Comparison of ENCODE assay signal across 1 cellular context in the genomic region with DNA sequence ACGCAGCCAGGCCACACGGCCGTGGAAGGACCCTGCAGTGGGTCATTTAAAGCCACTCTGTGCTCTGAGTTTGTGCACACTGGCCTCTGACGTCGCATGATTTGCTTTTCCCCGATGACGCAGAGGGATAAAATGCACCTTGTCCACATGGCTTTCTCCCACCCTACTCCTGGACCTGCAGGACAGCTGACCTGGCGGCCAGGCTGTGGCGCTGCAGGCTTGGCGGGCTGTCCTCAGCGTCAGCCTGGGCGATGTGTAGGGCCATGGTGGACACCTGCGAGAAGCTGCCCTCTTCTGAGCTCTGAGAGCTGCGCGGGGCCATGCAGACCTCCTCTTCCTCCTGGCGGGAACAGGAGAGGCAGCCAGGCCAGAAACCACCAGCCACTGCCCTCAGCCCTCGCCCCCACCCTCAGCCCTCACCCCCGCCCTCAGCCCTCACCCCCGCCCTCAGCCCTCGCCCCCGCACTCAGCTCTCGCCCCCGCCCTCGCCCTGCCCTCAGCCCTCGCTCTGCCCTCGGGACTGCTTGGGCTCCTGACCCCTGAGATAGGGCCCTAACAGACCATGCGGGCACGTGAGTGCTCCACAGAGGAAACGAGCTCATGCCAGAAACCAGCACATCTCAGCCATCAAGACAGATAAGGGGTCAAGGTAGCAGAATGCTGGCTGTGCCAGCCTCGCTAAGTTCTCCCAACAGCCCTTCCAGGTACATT.
TF ChIP-seq lines count a peak whose summit lies in the region.

No MANE protein-coding gene starts in this region.

TF ChIP-seq in HepG2, 621 proteins besides CTCF, POLR2A, EP300 and RAD21 (continued from another document and continues in another):
- TF ChIP-seq HMGXB4 (CRISPR knock-in tag; IDR thresholded peaks at IDR 0.05; ENCODE audit: borderline replicate concordance in 1 of 2, low read depth in 1 of 2): peak in 1 of 2 experiments; percentile 74; a peak in 2 of 4 replicates
- TF ChIP-seq, protein P1, sequence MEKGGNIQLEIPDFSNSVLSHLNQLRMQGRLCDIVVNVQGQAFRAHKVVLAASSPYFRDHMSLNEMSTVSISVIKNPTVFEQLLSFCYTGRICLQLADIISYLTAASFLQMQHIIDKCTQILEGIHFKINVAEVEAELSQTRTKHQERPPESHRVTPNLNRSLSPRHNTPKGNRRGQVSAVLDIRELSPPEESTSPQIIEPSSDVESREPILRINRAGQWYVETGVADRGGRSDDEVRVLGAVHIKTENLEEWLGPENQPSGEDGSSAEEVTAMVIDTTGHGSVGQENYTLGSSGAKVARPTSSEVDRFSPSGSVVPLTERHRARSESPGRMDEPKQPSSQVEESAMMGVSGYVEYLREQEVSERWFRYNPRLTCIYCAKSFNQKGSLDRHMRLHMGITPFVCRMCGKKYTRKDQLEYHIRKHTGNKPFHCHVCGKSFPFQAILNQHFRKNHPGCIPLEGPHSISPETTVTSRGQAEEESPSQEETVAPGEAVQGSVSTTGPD (CRISPR knock-in tag; IDR thresholded peaks at IDR 0.05): no peak
- no peak for TF ChIP-seq RFXAP (CRISPR knock-in tag; IDR thresholded peaks at IDR 0.05; ENCODE audit: borderline replicate concordance)
- peak; percentile 21; the same call in 1 of the 2 replicates for TF ChIP-seq USF2 (IDR thresholded peaks at IDR 0.05; ENCODE audit: low read depth, low read length)
- no peak for TF ChIP-seq USF2 (CRISPR knock-in tag; IDR thresholded peaks at IDR 0.05; ENCODE audit: borderline replicate concordance)
- peak; percentile 53; the same call in 1 of the 2 replicates for TF ChIP-seq FOXA3 (CRISPR knock-in tag; IDR thresholded peaks at IDR 0.05)
- TF ChIP-seq TFAP4 (IDR thresholded peaks at IDR 0.05; ENCODE audit: borderline replicate concordance, low read depth): peak; percentile 79; the same call in 1 of the 2 replicates
- TF ChIP-seq BCL6 (CRISPR knock-in tag; IDR thresholded peaks at IDR 0.05): 0 out of 2 replicates have a peak, but pooled peaks have one; percentile 13
- TF ChIP-seq KLF16 (CRISPR knock-in tag; IDR thresholded peaks at IDR 0.05): 0 out of 4 replicates have a peak, but pooled peaks of 1 of the 2 experiments have one; percentile 36
- TF ChIP-seq FOXK1 (CRISPR knock-in tag; IDR thresholded peaks at IDR 0.05; ENCODE audit: borderline replicate concordance, low read depth): no peak
- TF ChIP-seq KDM2A (CRISPR knock-in tag; IDR thresholded peaks at IDR 0.05; ENCODE audit: borderline replicate concordance, low read depth): peak; percentile 70; the same call in 1 of the 2 replicates
- TF ChIP-seq PCBP1 (IDR thresholded peaks at IDR 0.05; ENCODE audit: borderline replicate concordance, low read depth, low read length): peak; percentile 59; the same call in 1 of the 2 replicates
- 0 out of 2 replicates have a peak, but pooled peaks have one; percentile 8 for TF ChIP-seq ZBTB33 (CRISPR knock-in tag; IDR thresholded peaks at IDR 0.05)
- no peak for TF ChIP-seq ZFP62 (CRISPR knock-in tag; IDR thresholded peaks at IDR 0.05)
- TF ChIP-seq GABPB1 (CRISPR knock-in tag; IDR thresholded peaks at IDR 0.05): peak; percentile 35; the same call in 1 of the 2 replicates
- TF ChIP-seq ZNF713 (CRISPR knock-in tag; IDR thresholded peaks at IDR 0.05): no peak
- no peak for TF ChIP-seq MYPOP (CRISPR knock-in tag; IDR thresholded peaks at IDR 0.05)
- peak; percentile 50 for TF ChIP-seq SKI (IDR thresholded peaks at IDR 0.05; ENCODE audit: partially characterized antibody)
- peak; percentile 16; the same call in 1 of the 2 replicates for TF ChIP-seq RXRB (CRISPR knock-in tag; IDR thresholded peaks at IDR 0.05; ENCODE audit: borderline replicate concordance)
- TF ChIP-seq SALL1 (CRISPR knock-in tag; IDR thresholded peaks at IDR 0.05): peak; percentile 44
- TF ChIP-seq ERF (CRISPR knock-in tag; IDR thresholded peaks at IDR 0.05): 0 out of 2 replicates have a peak, but pooled peaks have one; percentile 21
- no peak for TF ChIP-seq ZSCAN9 (CRISPR knock-in tag; IDR thresholded peaks at IDR 0.05; ENCODE audit: borderline replicate concordance)
- TF ChIP-seq, protein P2, sequence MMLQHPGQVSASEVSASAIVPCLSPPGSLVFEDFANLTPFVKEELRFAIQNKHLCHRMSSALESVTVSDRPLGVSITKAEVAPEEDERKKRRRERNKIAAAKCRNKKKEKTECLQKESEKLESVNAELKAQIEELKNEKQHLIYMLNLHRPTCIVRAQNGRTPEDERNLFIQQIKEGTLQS (CRISPR knock-in tag; IDR thresholded peaks at IDR 0.05): peak; percentile 50; the same call in 1 of the 2 replicates
- no peak for TF ChIP-seq MBD4 (IDR thresholded peaks at IDR 0.05; ENCODE audit: borderline replicate concordance, low read length)
- peak; percentile 9; the same call in 1 of the 2 replicates for TF ChIP-seq SMC3 (IDR thresholded peaks at IDR 0.05; ENCODE audit: low read length)
- no peak for TF ChIP-seq FOXA1 (IDR thresholded peaks at IDR 0.05)
- peak; percentile 56 for TF ChIP-seq FOXA1 (CRISPR knock-in tag; IDR thresholded peaks at IDR 0.05)
- peak; percentile 86 for TF ChIP-seq XRCC5 (optimal IDR thresholded peaks at IDR 0.05; ENCODE audit: low read length)
- TF ChIP-seq, protein P3, sequence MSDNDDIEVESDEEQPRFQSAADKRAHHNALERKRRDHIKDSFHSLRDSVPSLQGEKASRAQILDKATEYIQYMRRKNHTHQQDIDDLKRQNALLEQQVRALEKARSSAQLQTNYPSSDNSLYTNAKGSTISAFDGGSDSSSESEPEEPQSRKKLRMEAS (IDR thresholded peaks at IDR 0.05): peak; percentile 37; the same call in 1 of the 2 replicates
- TF ChIP-seq EHMT2 (IDR thresholded peaks at IDR 0.05; ENCODE audit: borderline replicate concordance, low read depth, low read length): no peak
- peak; percentile 83; the same call in 1 of the 3 replicates for TF ChIP-seq MXI1 (IDR thresholded peaks at IDR 0.05; ENCODE audit: borderline replicate concordance, low read depth, low read length)
- peak; percentile 81 for TF ChIP-seq TEAD3 (CRISPR knock-in tag; optimal IDR thresholded peaks at IDR 0.05; ENCODE audit: borderline replicate concordance)
- TF ChIP-seq, protein P4, sequence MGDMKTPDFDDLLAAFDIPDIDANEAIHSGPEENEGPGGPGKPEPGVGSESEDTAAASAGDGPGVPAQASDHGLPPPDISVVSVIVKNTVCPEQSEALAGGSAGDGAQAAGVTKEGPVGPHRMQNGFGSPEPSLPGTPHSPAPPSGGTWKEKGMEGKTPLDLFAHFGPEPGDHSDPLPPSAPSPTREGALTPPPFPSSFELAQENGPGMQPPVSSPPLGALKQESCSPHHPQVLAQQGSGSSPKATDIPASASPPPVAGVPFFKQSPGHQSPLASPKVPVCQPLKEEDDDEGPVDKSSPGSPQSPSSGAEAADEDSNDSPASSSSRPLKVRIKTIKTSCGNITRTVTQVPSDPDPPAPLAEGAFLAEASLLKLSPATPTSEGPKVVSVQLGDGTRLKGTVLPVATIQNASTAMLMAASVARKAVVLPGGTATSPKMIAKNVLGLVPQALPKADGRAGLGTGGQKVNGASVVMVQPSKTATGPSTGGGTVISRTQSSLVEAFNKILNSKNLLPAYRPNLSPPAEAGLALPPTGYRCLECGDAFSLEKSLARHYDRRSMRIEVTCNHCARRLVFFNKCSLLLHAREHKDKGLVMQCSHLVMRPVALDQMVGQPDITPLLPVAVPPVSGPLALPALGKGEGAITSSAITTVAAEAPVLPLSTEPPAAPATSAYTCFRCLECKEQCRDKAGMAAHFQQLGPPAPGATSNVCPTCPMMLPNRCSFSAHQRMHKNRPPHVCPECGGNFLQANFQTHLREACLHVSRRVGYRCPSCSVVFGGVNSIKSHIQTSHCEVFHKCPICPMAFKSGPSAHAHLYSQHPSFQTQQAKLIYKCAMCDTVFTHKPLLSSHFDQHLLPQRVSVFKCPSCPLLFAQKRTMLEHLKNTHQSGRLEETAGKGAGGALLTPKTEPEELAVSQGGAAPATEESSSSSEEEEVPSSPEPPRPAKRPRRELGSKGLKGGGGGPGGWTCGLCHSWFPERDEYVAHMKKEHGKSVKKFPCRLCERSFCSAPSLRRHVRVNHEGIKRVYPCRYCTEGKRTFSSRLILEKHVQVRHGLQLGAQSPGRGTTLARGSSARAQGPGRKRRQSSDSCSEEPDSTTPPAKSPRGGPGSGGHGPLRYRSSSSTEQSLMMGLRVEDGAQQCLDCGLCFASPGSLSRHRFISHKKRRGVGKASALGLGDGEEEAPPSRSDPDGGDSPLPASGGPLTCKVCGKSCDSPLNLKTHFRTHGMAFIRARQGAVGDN (CRISPR knock-in tag; IDR thresholded peaks at IDR 0.05): peak; percentile 53
- peak; percentile 55; the same call in 1 of the 2 replicates for TF ChIP-seq TFDP1 (CRISPR knock-in tag; IDR thresholded peaks at IDR 0.05; ENCODE audit: borderline replicate concordance)
- no peak for TF ChIP-seq STAT5B (CRISPR knock-in tag; IDR thresholded peaks at IDR 0.05)
- TF ChIP-seq ZNF451 (CRISPR knock-in tag; IDR thresholded peaks at IDR 0.05): 0 out of 2 replicates have a peak, but pooled peaks have one; percentile 36
- TF ChIP-seq MYC (CRISPR knock-in tag; IDR thresholded peaks at IDR 0.05; ENCODE audit: borderline replicate concordance): peak; percentile 51; the same call in 1 of the 2 replicates
- peak; percentile 50 for TF ChIP-seq YY1 (IDR thresholded peaks at IDR 0.05; ENCODE audit: insufficient read depth, insufficient replicate concordance, low read depth, low read length)
- peak; percentile 93 for TF ChIP-seq ZBTB21 (CRISPR knock-in tag; IDR thresholded peaks at IDR 0.05)
- TF ChIP-seq FOSL2 (CRISPR knock-in tag; IDR thresholded peaks at IDR 0.05): peak; percentile 93
